17 cellular contexts compared by ENCODE assay signal in genomic region chr7:78159537-78159936, GRCh38.
DNase-seq lines count a peak whose midpoint lies in the region; ATAC-seq and TF ChIP-seq lines count a peak whose summit lies in the region.
"Had no signal": no experiment of that assay in that cellular context is flagged by ENCODE, and none has a peak within 500 bp of the region (broad histone marks: within the 10 kb centered on the region; RNA-seq: fewer than 3 reads in every experiment).

No MANE protein-coding gene starts in this region.

- H3K23me2 ChIP-seq in H9 (ENCODE audit: insufficient read length, low read depth, low read length, poor library complexity, severe bottlenecking), result no peaks in the 10 kb centered on the region

- H3K36me3 ChIP-seq in Peyer's patch, result no peaks in the 10 kb centered on the region
- H3K36me3 ChIP-seq: BLaER1 had no signal

- H2AK5ac ChIP-seq in H9 (ENCODE audit: insufficient read length, low read length), result no peak overlapping the region

- H2BK15ac ChIP-seq in H9 (ENCODE audit: low read depth, low read length), result no peak overlapping the region

- no peak overlapping the region for H4K8ac ChIP-seq in H9 (replicated peaks; ENCODE audit: insufficient read length, low read depth, low read length)

- POLR2A ChIA-PET in WTC11 (lab: Charles Lee), result no interaction called here

- H3K36me3 Mint-ChIP-seq in H9 (ENCODE audit: insufficient read depth in 1 of 3, low read depth in 3 of 3) (peaks cover 0 to 12% (median 3%) of the 10 kb centered on the region in 3 experiments; a peak in 4 of 7 replicates), WTC11 (peaks cover 25% of the 10 kb centered on the region)
- H3K36me3 Mint-ChIP-seq: CD14-positive monocyte; CD4-positive, alpha-beta memory T cell had no signal

- no peaks in the 10 kb centered on the region for H3K79me1 ChIP-seq in H9 (ENCODE audit: insufficient read depth, low read depth, low read length, poor library complexity, severe bottlenecking)

- CTCF ChIA-PET in WTC11 (lab: Charles Lee), result interaction anchor here (1.2 to 1.8 kb wide), 5 partner anchors 8 to 140 kb away, joined by 3 to 14 read pairs (median 5); no protein-coding TSS in a partner anchor

- peak; percentile 16 for DNase-seq in ELF-1 (ENCODE audit: low read depth, low spot score)
- DNase-seq in H9, result no peak
- no peak for DNase-seq in WTC11 (ENCODE audit: low spot score)
- peak; percentile 28 for DNase-seq in iPS-NIHi11 (ENCODE audit: low spot score)
- DNase-seq in Peyer's patch, result no peak
- DNase-seq in HuH-7 (ENCODE audit: low spot score), result no peak
- DNase-seq in kidney glomerular epithelial cell (lab: John Stamatoyannopoulos, UW), result no peak
- DNase-seq: 8988T; CD4-positive, alpha-beta memory T cell; DMS153; DMS79; GOT3 had no signal

- no peak overlapping the region for H3K18ac ChIP-seq in H9 (ENCODE audit: insufficient read length, low read depth, low read length)

- TF ChIP-seq CTCF in H9 (conservative IDR thresholded peaks at IDR 0.05) (no peak), WTC11 (IDR thresholded peaks at IDR 0.05) (no peak), Peyer's patch (IDR thresholded peaks at IDR 0.05) (no peak)

- peak; percentile 91 for ATAC-seq in WTC11
- ATAC-seq in GM21723 (IDR thresholded peaks at IDR 0.05; ENCODE audit: unreplicated experiment), result no peak
- ATAC-seq: GM12878 had no signal

- no peak overlapping the region for H4K91ac ChIP-seq in H9 (ENCODE audit: insufficient read length, low read depth, low read length)

- no peak overlapping the region for H3K4ac ChIP-seq in H9 (ENCODE audit: low read depth, low read length)

- H3K9me3 Mint-ChIP-seq in H9, result no peaks in the 10 kb centered on the region
- no peaks in the 10 kb centered on the region for H3K9me3 Mint-ChIP-seq in WTC11
- H3K9me3 Mint-ChIP-seq: CD4-positive, alpha-beta memory T cell had no signal

- peaks cover 41% of the 10 kb centered on the region in 2 experiments for H3K4me1 Mint-ChIP-seq in H9
- peaks cover 51% of the 10 kb centered on the region for H3K4me1 Mint-ChIP-seq in WTC11
- H3K4me1 Mint-ChIP-seq: CD14-positive monocyte; CD4-positive, alpha-beta memory T cell had no signal

- H3K27ac Mint-ChIP-seq in H9 (peak overlapping the region in 2 of 3 experiments; percentile 6 to 69; a peak in 2 of 7 replicates), WTC11 (peak overlapping the region; percentile 66; the same call in 1 of the 2 replicates)
- H3K27ac Mint-ChIP-seq: CD14-positive monocyte; CD4-positive, alpha-beta memory T cell had no signal

- H3K4me3 Mint-ChIP-seq in H9 (no peak overlapping the region), WTC11 (peak overlapping the region; percentile 38)
- H3K4me3 Mint-ChIP-seq: CD4-positive, alpha-beta memory T cell had no signal

- H3K4me3 ChIP-seq in Peyer's patch, result no peak overlapping the region
- H3K4me3 ChIP-seq: BLaER1, GM12878 had no signal

- H3K14ac ChIP-seq in H9 (ENCODE audit: insufficient read depth, low read length), result no peak overlapping the region

- H2BK12ac ChIP-seq in H9 (ENCODE audit: insufficient read length, low read depth, low read length), result no peak overlapping the region

- no peak overlapping the region for H2BK20ac ChIP-seq in H9 (ENCODE audit: low read depth, low read length, poor library complexity, severe bottlenecking)

- no peaks in the 10 kb centered on the region for H3K79me2 ChIP-seq in H9 (ENCODE audit: insufficient read depth, low read length)

- no peak overlapping the region for H3K23ac ChIP-seq in H9 (ENCODE audit: insufficient read length, low read depth, low read length)

- H3K9me3 ChIP-seq in H9 (ENCODE audit: control insufficient read depth, low read depth, low read length) (no peaks in the 10 kb centered on the region), Peyer's patch (no peaks in the 10 kb centered on the region)
- H3K9me3 ChIP-seq: BLaER1 had no signal

- H2BK5ac ChIP-seq in H9 (ENCODE audit: insufficient read length, low read length), result no peak overlapping the region

- H3K4me1 ChIP-seq in H9 (ENCODE audit: insufficient read depth, low read length) (peaks cover 19% of the 10 kb centered on the region), Peyer's patch (no peaks in the 10 kb centered on the region)
- H3K4me1 ChIP-seq: BLaER1 had no signal

- no peaks in the 10 kb centered on the region for H4K20me1 ChIP-seq in H9 (ENCODE audit: control insufficient read depth, insufficient read depth, insufficient read length)
- H4K20me1 ChIP-seq: BLaER1 had no signal

- no peak overlapping the region for H3K27ac ChIP-seq in H9 (ENCODE audit: insufficient read length, low read depth, low read length)
- H3K27ac ChIP-seq in Peyer's patch, result no peak overlapping the region
- H3K27ac ChIP-seq: BLaER1, KMS-11 had no signal

- H3K27me3 Mint-ChIP-seq in H9 (ENCODE audit: low read depth) (peaks cover 2% of the 10 kb centered on the region), WTC11 (ENCODE audit: low read depth) (peaks cover 7% of the 10 kb centered on the region; the same call in 1 of the 2 replicates)

- H4K5ac ChIP-seq in H9 (ENCODE audit: insufficient read length, low read depth, low read length), result no peak overlapping the region

- H3K27me3 ChIP-seq in H9 (ENCODE audit: insufficient read depth, low read length), result no peaks in the 10 kb centered on the region
- no peaks in the 10 kb centered on the region for H3K27me3 ChIP-seq in Peyer's patch
- H3K27me3 ChIP-seq: BLaER1 had no signal

- H2AFZ ChIP-seq in H9 (ENCODE audit: low read length), result no peak overlapping the region

- H3K56ac ChIP-seq in H9 (ENCODE audit: insufficient read length, low read depth, low read length), result no peak overlapping the region

- H3T11ph ChIP-seq in H9 (ENCODE audit: low read length), result no peak overlapping the region

- WGBS in H9 (ENCODE audit: extremely low coverage, insufficient read length, low lambda C conversion rate), result no CpG with 5 or more reads among the region's 2 CpGs

- TF ChIP-seq POLR2A in Peyer's patch (IDR thresholded peaks at IDR 0.05), result no peak

- H3K9ac ChIP-seq in H9 (ENCODE audit: extremely low read depth, insufficient read length, low read length), result no peak overlapping the region
- H3K9ac ChIP-seq: BLaER1, KMS-11 had no signal

- H3K4me2 ChIP-seq in H9 (ENCODE audit: insufficient read depth, insufficient read length, low read length), result peak overlapping the region; percentile 21
- H3K4me2 ChIP-seq: BLaER1, KMS-11 had no signal

- no peak overlapping the region for H2BK120ac ChIP-seq in H9 (ENCODE audit: low read depth, low read length, poor library complexity, severe bottlenecking)

TF ChIP-seq in WTC11, 78 proteins besides CTCF, POLR2A, EP300 and RAD21:
- TF ChIP-seq TEAD4 (CRISPR knock-in tag; IDR thresholded peaks at IDR 0.05) (no peak), PRRX2 (CRISPR knock-in tag; IDR thresholded peaks at IDR 0.05) (no peak), EMX1 (CRISPR knock-in tag; IDR thresholded peaks at IDR 0.05) (no peak), NR2C2 (CRISPR knock-in tag; IDR thresholded peaks at IDR 0.05) (no peak), HMGA2 (CRISPR knock-in tag; IDR thresholded peaks at IDR 0.05) (no peak), FOXJ3 (CRISPR knock-in tag; IDR thresholded peaks at IDR 0.05; ENCODE audit: borderline replicate concordance) (no peak), RELA (CRISPR knock-in tag; IDR thresholded peaks at IDR 0.05; ENCODE audit: borderline replicate concordance) (no peak), CREB1 (CRISPR knock-in tag; IDR thresholded peaks at IDR 0.05) (no peak), NR1H2 (CRISPR knock-in tag; IDR thresholded peaks at IDR 0.05) (no peak), KAT7 (CRISPR knock-in tag; IDR thresholded peaks at IDR 0.05; ENCODE audit: borderline replicate concordance) (no peak), GRHL2 (CRISPR knock-in tag; IDR thresholded peaks at IDR 0.05; ENCODE audit: insufficient replicate concordance, severe bottlenecking) (no peak), FOXP4 (CRISPR knock-in tag; IDR thresholded peaks at IDR 0.05) (no peak)
TF ChIP-seq in WTC11: peak in this region for 0.

Comparison
In these comparisons a context has a peak if more than half of its experiments do, and no peak if none do; other contexts are left out.
1. DNase-seq: peak in ELF-1 (single experiment) and iPS-NIHi11 (single experiment); none in H9 (single experiment), WTC11 (single experiment), Peyer's patch (0 of 3), HuH-7 (single experiment) and kidney glomerular epithelial cell (single experiment).